Comparison of ENCODE assay signal across 8 cellular contexts in genomic region chr4:153520871-153521329, GRCh38. TPM values are rescaled to one million over a fixed set of nuclear protein-coding genes. Genes with fewer than 3 reads are reported as not detected.
DNase-seq lines count a peak whose midpoint lies in the region; ATAC-seq and TF ChIP-seq lines count a peak whose summit lies in the region.

No MANE protein-coding gene starts in this region.

- H3K36me3 ChIP-seq in gastrocnemius medialis = no peaks in the 10 kb centered on the region

- no peak for DNase-seq in T-helper 2 cell treated with Interferon-gamma antibody and Interleukin-4, amounts not matched to agents 5 μg/mL and 100 μg/mL, for 36 hours (ENCODE audit: low spot score)
- no peak for DNase-seq in T-helper 2 cell
- peak; percentile 59 for DNase-seq in UCSD-AML1 (lab: John Stamatoyannopoulos, UW; ENCODE audit: unreplicated experiment)
- DNase-seq in gastrocnemius medialis = no peak
- no peak for DNase-seq in NCI-H82 treated with DMSO at 0.1 percent for 48 hours (lab: John Stamatoyannopoulos, UW; ENCODE audit: unreplicated experiment)
- DNase-seq in NOMO-1 (lab: John Stamatoyannopoulos, UW; ENCODE audit: unreplicated experiment in 2 of 2) = no peak
- DNase-seq in A172 (ENCODE audit: low spot score) = no peak

- no peaks in the 10 kb centered on the region for H3K9me3 Mint-ChIP-seq in T-helper 2 cell treated with Interferon-gamma antibody and Interleukin-4, amounts not matched to agents 5 μg/mL and 100 μg/mL, for 36 hours

- no peaks in the 10 kb centered on the region for H3K9me3 ChIP-seq in gastrocnemius medialis

- TF ChIP-seq CTCF in gastrocnemius medialis (IDR thresholded peaks at IDR 0.05 in 4 of 5, conservative IDR thresholded peaks at IDR 0.05 in 1 of 5) = no peak

- H3K4me1 ChIP-seq in gastrocnemius medialis = peaks cover 54 to 59% of the 10 kb centered on the region in 2 donors

- H3K27ac ChIP-seq in gastrocnemius medialis = peak overlapping the region; percentile 33 to 78 (median 68)

- ATAC-seq in HG02938 (IDR thresholded peaks at IDR 0.05; ENCODE audit: unreplicated experiment) (peak; percentile 37), gastrocnemius medialis (no peak)

- H3K27ac Mint-ChIP-seq in T-helper 2 cell treated with Interferon-gamma antibody and Interleukin-4, amounts not matched to agents 5 μg/mL and 100 μg/mL, for 36 hours = peak overlapping the region; percentile 91

- H3K27me3 ChIP-seq in gastrocnemius medialis = no peaks in the 10 kb centered on the region

- in situ Hi-C loops in gastrocnemius medialis (cut with MboI; ENCODE audit: low sequenced_read_pairs in 4 of 4) = no loop called here

- no peaks in the 10 kb centered on the region for H3K27me3 Mint-ChIP-seq in T-helper 2 cell treated with Interferon-gamma antibody and Interleukin-4, amounts not matched to agents 5 μg/mL and 100 μg/mL, for 36 hours (ENCODE audit: low read depth)

- no peak for TF ChIP-seq POLR2A in gastrocnemius medialis (IDR thresholded peaks at IDR 0.05)

- H3K4me1 Mint-ChIP-seq in T-helper 2 cell treated with Interferon-gamma antibody and Interleukin-4, amounts not matched to agents 5 μg/mL and 100 μg/mL, for 36 hours (ENCODE audit: low read depth) = peaks cover 76% of the 10 kb centered on the region

- intact Hi-C loops in gastrocnemius medialis (cut with DNase I; ENCODE audit: low total_unique reads) = no loop called here

- H3K36me3 Mint-ChIP-seq in T-helper 2 cell treated with Interferon-gamma antibody and Interleukin-4, amounts not matched to agents 5 μg/mL and 100 μg/mL, for 36 hours (ENCODE audit: low read depth) = peaks cover 18% of the 10 kb centered on the region

- H3K4me3 ChIP-seq in gastrocnemius medialis = no peak overlapping the region

- H3K4me3 Mint-ChIP-seq in T-helper 2 cell treated with Interferon-gamma antibody and Interleukin-4, amounts not matched to agents 5 μg/mL and 100 μg/mL, for 36 hours = peak overlapping the region; percentile 68

RNA-seq across cellular contexts. Expression of gene TMEM131L, which starts 54.7 kb away (rescaled TPM):
- 10 to 100 TPM in 1 of 4 donors, 1 to 10 TPM in 3; 4.6 to 21.4 (median 9.5) TPM for total RNA-seq in gastrocnemius medialis
- 8.6 and 9.0 TPM in 2 replicates for total RNA-seq in A172 (2014; rRNA removed; shearing (Covaris generic))
